1 cellular context compared by ENCODE assay signal in the genomic region with DNA sequence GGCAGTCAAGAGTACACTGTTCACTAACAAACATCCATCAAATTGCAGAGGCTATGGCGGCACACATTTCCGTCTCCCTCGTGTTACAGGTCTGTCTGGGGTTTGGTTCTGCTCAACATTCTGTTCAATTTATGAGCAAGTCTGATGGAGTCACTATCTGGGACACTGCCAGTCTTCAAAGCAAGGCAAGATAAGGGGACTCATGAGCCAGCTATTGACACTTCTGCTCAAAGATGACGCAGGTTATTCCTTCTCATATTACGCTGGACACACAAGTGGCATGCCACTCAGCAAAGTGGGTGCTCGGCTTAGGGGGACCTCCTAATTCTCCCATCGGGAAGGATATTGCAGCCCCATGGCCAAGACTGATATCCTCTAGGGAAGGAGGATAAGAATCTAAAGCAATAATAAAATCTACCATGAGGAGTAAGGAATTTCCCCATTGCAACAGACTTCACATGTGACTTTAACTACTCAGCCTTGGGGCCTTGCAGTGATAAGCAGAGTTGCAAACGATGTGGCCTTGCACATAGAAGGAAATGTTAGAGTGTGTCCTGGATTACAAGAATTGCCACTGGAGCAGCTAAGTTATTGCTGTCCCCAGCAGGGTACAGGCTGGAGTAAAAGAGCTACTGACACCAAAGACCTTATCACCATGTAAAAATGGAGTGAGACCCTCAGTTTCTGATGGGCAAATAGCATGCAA.
TF ChIP-seq lines count a peak whose summit lies in the region.

No MANE protein-coding gene starts in this region.

TF ChIP-seq in IMR-90, 13 proteins besides CTCF, POLR2A, EP300 and RAD21 (continued from another document):
- no peak for TF ChIP-seq RCOR1 (IDR thresholded peaks at IDR 0.05; ENCODE audit: insufficient replicate concordance, low read length)
